In genomic region chr14:101226603-101227425, GRCh38 we compare ENCODE assay signal across 1 cellular context.
TF ChIP-seq lines count a peak whose summit lies in the region.

No MANE protein-coding gene starts in this region.

TF ChIP-seq in HepG2, 621 proteins besides CTCF, POLR2A, EP300 and RAD21 (continued from another document and continues in another):
- peak; percentile 98 for TF ChIP-seq SKIL (CRISPR knock-in tag; IDR thresholded peaks at IDR 0.05; ENCODE audit: borderline replicate concordance)
- no peak for TF ChIP-seq RFXAP (CRISPR knock-in tag; IDR thresholded peaks at IDR 0.05; ENCODE audit: borderline replicate concordance)
- no peak for TF ChIP-seq KLF9 (CRISPR knock-in tag; IDR thresholded peaks at IDR 0.05; ENCODE audit: low read depth)
- no peak for TF ChIP-seq ZNF446 (CRISPR knock-in tag; IDR thresholded peaks at IDR 0.05)
- TF ChIP-seq GFI1 (CRISPR knock-in tag; IDR thresholded peaks at IDR 0.05; ENCODE audit: borderline replicate concordance), result peak; percentile 64; the same call in 1 of the 2 replicates
- no peak for TF ChIP-seq AKAP8 (CRISPR knock-in tag; IDR thresholded peaks at IDR 0.05)
- TF ChIP-seq ZNF260 (CRISPR knock-in tag; IDR thresholded peaks at IDR 0.05; ENCODE audit: borderline replicate concordance, low read depth), result no peak
- TF ChIP-seq NAIF1 (CRISPR knock-in tag; IDR thresholded peaks at IDR 0.05; ENCODE audit: borderline replicate concordance), result no peak
- TF ChIP-seq ZNF143 (CRISPR knock-in tag; IDR thresholded peaks at IDR 0.05), result no peak
- 0 out of 2 replicates have a peak, but pooled peaks have one; percentile 37 for TF ChIP-seq ETV6 (CRISPR knock-in tag; conservative IDR thresholded peaks at IDR 0.05)
- TF ChIP-seq MAFF (IDR thresholded peaks at IDR 0.05; ENCODE audit: low read depth, low read length), result no peak
- TF ChIP-seq RBM22 (optimal IDR thresholded peaks at IDR 0.05; ENCODE audit: low read length), result no peak
- no peak for TF ChIP-seq ZNF563 (CRISPR knock-in tag; IDR thresholded peaks at IDR 0.05)
- TF ChIP-seq MAX (IDR thresholded peaks at IDR 0.05), result peak; percentile 48; the same call in 1 of the 2 replicates
- TF ChIP-seq, protein P1, sequence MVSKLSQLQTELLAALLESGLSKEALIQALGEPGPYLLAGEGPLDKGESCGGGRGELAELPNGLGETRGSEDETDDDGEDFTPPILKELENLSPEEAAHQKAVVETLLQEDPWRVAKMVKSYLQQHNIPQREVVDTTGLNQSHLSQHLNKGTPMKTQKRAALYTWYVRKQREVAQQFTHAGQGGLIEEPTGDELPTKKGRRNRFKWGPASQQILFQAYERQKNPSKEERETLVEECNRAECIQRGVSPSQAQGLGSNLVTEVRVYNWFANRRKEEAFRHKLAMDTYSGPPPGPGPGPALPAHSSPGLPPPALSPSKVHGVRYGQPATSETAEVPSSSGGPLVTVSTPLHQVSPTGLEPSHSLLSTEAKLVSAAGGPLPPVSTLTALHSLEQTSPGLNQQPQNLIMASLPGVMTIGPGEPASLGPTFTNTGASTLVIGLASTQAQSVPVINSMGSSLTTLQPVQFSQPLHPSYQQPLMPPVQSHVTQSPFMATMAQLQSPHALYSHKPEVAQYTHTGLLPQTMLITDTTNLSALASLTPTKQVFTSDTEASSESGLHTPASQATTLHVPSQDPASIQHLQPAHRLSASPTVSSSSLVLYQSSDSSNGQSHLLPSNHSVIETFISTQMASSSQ (IDR thresholded peaks at IDR 0.05; ENCODE audit: low read depth), result no peak
- TF ChIP-seq, protein P1 (CRISPR knock-in tag; IDR thresholded peaks at IDR 0.05; ENCODE audit: borderline replicate concordance), result peak; percentile 53; the same call in 1 of the 2 replicates
- TF ChIP-seq PPARG (CRISPR knock-in tag; conservative IDR thresholded peaks at IDR 0.05), result peak; percentile 72; the same call in 1 of the 2 replicates
- TF ChIP-seq HCFC1 (IDR thresholded peaks at IDR 0.05; ENCODE audit: low read depth, low read length), result no peak
- no peak for TF ChIP-seq SMC3 (IDR thresholded peaks at IDR 0.05; ENCODE audit: low read length)
- TF ChIP-seq ZBTB8A (CRISPR knock-in tag; IDR thresholded peaks at IDR 0.05; ENCODE audit: borderline replicate concordance, low read depth), result no peak
- TF ChIP-seq HES4 (CRISPR knock-in tag; IDR thresholded peaks at IDR 0.05; ENCODE audit: borderline replicate concordance), result no peak
- TF ChIP-seq ZNF616 (CRISPR knock-in tag; IDR thresholded peaks at IDR 0.05; ENCODE audit: low read depth), result no peak
- peak; percentile 82 for TF ChIP-seq ZNF205 (CRISPR knock-in tag; IDR thresholded peaks at IDR 0.05)
- TF ChIP-seq ZNF652 (CRISPR knock-in tag; IDR thresholded peaks at IDR 0.05; ENCODE audit: borderline replicate concordance, low read depth), result no peak
- TF ChIP-seq NR2F1 (CRISPR knock-in tag; IDR thresholded peaks at IDR 0.05), result peak; percentile 65 to 73; a peak in 3 of 4 replicates
- no peak for TF ChIP-seq GTF3A (CRISPR knock-in tag; conservative IDR thresholded peaks at IDR 0.05)
- no peak for TF ChIP-seq NFYB (CRISPR knock-in tag; IDR thresholded peaks at IDR 0.05)
- TF ChIP-seq, protein P2, sequence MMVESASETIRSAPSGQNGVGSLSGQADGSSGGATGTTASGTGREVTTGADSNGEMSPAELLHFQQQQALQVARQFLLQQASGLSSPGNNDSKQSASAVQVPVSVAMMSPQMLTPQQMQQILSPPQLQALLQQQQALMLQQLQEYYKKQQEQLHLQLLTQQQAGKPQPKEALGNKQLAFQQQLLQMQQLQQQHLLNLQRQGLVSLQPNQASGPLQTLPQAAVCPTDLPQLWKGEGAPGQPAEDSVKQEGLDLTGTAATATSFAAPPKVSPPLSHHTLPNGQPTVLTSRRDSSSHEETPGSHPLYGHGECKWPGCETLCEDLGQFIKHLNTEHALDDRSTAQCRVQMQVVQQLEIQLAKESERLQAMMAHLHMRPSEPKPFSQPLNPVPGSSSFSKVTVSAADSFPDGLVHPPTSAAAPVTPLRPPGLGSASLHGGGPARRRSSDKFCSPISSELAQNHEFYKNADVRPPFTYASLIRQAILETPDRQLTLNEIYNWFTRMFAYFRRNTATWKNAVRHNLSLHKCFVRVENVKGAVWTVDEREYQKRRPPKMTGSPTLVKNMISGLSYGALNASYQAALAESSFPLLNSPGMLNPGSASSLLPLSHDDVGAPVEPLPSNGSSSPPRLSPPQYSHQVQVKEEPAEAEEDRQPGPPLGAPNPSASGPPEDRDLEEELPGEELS (CRISPR knock-in tag; IDR thresholded peaks at IDR 0.05), result peak; percentile 71
- no peak for TF ChIP-seq TP53 (CRISPR knock-in tag; conservative IDR thresholded peaks at IDR 0.05)
- TF ChIP-seq REL (CRISPR knock-in tag; conservative IDR thresholded peaks at IDR 0.05), result no peak
- TF ChIP-seq ZNF562 (CRISPR knock-in tag; IDR thresholded peaks at IDR 0.05; ENCODE audit: borderline replicate concordance), result no peak
- peak; percentile 59 for TF ChIP-seq ZFY (CRISPR knock-in tag; IDR thresholded peaks at IDR 0.05)
- TF ChIP-seq HIC2 (CRISPR knock-in tag; IDR thresholded peaks at IDR 0.05; ENCODE audit: low read depth), result peak; percentile 96
- peak; percentile 76 for TF ChIP-seq SOX5 (CRISPR knock-in tag; IDR thresholded peaks at IDR 0.05; ENCODE audit: borderline replicate concordance)
- no peak for TF ChIP-seq RAD51 (IDR thresholded peaks at IDR 0.05; ENCODE audit: borderline replicate concordance)
- TF ChIP-seq, protein P3, sequence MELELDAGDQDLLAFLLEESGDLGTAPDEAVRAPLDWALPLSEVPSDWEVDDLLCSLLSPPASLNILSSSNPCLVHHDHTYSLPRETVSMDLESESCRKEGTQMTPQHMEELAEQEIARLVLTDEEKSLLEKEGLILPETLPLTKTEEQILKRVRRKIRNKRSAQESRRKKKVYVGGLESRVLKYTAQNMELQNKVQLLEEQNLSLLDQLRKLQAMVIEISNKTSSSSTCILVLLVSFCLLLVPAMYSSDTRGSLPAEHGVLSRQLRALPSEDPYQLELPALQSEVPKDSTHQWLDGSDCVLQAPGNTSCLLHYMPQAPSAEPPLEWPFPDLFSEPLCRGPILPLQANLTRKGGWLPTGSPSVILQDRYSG (CRISPR knock-in tag; IDR thresholded peaks at IDR 0.05), result no peak
- no peak for TF ChIP-seq NFYC (CRISPR knock-in tag; IDR thresholded peaks at IDR 0.05)
- TF ChIP-seq ZNF333 (CRISPR knock-in tag; IDR thresholded peaks at IDR 0.05; ENCODE audit: borderline replicate concordance), result 0 out of 2 replicates have a peak, but pooled peaks have one; percentile 47
- TF ChIP-seq, protein P4, sequence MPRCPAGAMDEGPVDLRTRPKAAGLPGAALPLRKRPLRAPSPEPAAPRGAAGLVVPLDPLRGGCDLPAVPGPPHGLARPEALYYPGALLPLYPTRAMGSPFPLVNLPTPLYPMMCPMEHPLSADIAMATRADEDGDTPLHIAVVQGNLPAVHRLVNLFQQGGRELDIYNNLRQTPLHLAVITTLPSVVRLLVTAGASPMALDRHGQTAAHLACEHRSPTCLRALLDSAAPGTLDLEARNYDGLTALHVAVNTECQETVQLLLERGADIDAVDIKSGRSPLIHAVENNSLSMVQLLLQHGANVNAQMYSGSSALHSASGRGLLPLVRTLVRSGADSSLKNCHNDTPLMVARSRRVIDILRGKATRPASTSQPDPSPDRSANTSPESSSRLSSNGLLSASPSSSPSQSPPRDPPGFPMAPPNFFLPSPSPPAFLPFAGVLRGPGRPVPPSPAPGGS (CRISPR knock-in tag; IDR thresholded peaks at IDR 0.05), result no peak
- TF ChIP-seq ZNF282 (IDR thresholded peaks at IDR 0.05; ENCODE audit: partially characterized antibody), result no peak
- TF ChIP-seq MIER3 (CRISPR knock-in tag; IDR thresholded peaks at IDR 0.05; ENCODE audit: borderline replicate concordance), result no peak
- no peak for TF ChIP-seq IRX3 (CRISPR knock-in tag; IDR thresholded peaks at IDR 0.05; ENCODE audit: borderline replicate concordance, low read depth)
- TF ChIP-seq, protein P5, sequence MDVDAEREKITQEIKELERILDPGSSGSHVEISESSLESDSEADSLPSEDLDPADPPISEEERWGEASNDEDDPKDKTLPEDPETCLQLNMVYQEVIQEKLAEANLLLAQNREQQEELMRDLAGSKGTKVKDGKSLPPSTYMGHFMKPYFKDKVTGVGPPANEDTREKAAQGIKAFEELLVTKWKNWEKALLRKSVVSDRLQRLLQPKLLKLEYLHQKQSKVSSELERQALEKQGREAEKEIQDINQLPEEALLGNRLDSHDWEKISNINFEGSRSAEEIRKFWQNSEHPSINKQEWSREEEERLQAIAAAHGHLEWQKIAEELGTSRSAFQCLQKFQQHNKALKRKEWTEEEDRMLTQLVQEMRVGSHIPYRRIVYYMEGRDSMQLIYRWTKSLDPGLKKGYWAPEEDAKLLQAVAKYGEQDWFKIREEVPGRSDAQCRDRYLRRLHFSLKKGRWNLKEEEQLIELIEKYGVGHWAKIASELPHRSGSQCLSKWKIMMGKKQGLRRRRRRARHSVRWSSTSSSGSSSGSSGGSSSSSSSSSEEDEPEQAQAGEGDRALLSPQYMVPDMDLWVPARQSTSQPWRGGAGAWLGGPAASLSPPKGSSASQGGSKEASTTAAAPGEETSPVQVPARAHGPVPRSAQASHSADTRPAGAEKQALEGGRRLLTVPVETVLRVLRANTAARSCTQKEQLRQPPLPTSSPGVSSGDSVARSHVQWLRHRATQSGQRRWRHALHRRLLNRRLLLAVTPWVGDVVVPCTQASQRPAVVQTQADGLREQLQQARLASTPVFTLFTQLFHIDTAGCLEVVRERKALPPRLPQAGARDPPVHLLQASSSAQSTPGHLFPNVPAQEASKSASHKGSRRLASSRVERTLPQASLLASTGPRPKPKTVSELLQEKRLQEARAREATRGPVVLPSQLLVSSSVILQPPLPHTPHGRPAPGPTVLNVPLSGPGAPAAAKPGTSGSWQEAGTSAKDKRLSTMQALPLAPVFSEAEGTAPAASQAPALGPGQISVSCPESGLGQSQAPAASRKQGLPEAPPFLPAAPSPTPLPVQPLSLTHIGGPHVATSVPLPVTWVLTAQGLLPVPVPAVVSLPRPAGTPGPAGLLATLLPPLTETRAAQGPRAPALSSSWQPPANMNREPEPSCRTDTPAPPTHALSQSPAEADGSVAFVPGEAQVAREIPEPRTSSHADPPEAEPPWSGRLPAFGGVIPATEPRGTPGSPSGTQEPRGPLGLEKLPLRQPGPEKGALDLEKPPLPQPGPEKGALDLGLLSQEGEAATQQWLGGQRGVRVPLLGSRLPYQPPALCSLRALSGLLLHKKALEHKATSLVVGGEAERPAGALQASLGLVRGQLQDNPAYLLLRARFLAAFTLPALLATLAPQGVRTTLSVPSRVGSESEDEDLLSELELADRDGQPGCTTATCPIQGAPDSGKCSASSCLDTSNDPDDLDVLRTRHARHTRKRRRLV (CRISPR knock-in tag; IDR thresholded peaks at IDR 0.05), result no peak
- no peak for TF ChIP-seq ARID3A (IDR thresholded peaks at IDR 0.05; ENCODE audit: low read depth, low read length)
- no peak for TF ChIP-seq ZNF20 (CRISPR knock-in tag; IDR thresholded peaks at IDR 0.05)
- TF ChIP-seq ZNF121 (CRISPR knock-in tag; IDR thresholded peaks at IDR 0.05), result 0 out of 2 replicates have a peak, but pooled peaks have one; percentile 31
- peak; percentile 81 for TF ChIP-seq NCOA2 (CRISPR knock-in tag; IDR thresholded peaks at IDR 0.05)
